In the genomic region with DNA sequence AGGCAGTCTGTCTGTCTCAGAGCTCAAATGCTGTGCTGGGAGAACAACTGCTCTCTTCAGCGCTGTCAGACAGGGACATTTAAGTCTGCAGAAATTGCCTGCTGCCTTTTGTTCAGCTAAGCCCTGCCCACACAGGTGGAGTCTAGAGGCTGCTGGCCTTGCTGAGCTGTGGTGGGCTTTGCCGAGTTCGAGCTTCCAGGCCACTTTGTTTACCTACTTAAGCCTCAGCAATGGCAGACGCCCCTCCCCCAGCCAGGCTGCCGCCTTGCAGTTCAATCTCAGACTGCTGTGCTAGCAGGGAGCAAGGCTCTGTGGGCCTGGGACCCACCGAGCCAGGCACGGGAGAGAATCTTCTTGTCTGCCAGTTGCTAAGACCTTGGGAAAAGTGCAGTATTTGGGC, we compare ENCODE assay signal across 32 cellular contexts.
"Had no signal": no experiment of that assay in that cellular context is flagged by ENCODE, and none has a peak within 500 bp of the region (broad histone marks: within the 10 kb centered on the region; RNA-seq: fewer than 3 reads in every experiment).

No MANE protein-coding gene starts in this region.

- DNase-seq: activated CD4-positive, alpha-beta memory T cell treated with anti-CD3 and anti-CD28 coated beads, Interleukin-2, amount 10 ng/mL, durations not matched to agents 7 days and 5 days; activated CD4-positive, alpha-beta T cell treated with anti-CD3 and anti-CD28 coated beads for 1 hour; activated CD4-positive, alpha-beta T cell treated with anti-CD3 and anti-CD28 coated beads for 4 hours; activated CD4-positive, alpha-beta T cell treated with anti-CD3 and anti-CD28 coated beads, Interleukin-2, amount 10 ng/mL, durations not matched to agents 7 days and 5 days; activated CD4-positive, alpha-beta T cell treated with anti-CD3 and anti-CD28 coated beads, Interleukin-2, amount 50 U/mL, for 4 hours; activated CD8-positive, alpha-beta memory T cell treated with anti-CD3 and anti-CD28 coated beads, Interleukin-2, amount 50 U/mL, for 48 hours; activated gamma-delta T cell; activated naive CD4-positive, alpha-beta T cell; activated naive CD4-positive, alpha-beta T cell treated with anti-CD3 and anti-CD28 coated beads, Interleukin-2, amount 10 ng/mL, durations not matched to agents 7 days and 5 days; activated naive CD8-positive, alpha-beta T cell treated with anti-CD3 and anti-CD28 coated beads, Interleukin-2, amount 10 ng/mL, durations not matched to agents 7 days and 5 days; activated T-cell treated with anti-CD3 and anti-CD28 coated beads for 4 hours; activated T-cell treated with anti-CD3 and anti-CD28 coated beads, Interleukin-2, amount 50 U/mL, for 24 hours; activated T-cell treated with anti-CD3 and anti-CD28 coated beads, Interleukin-2, amount 50 U/mL, for 72 hours; central memory CD4-positive, alpha-beta T cell; cerebellar nuclear complex; cortex of kidney; dermis blood vessel endothelial cell; effector CD4-positive, alpha-beta T cell; effector memory CD8-positive, alpha-beta T cell; erythroblast; foreskin keratinocyte; gastrocnemius medialis; glutamatergic neuron; heart left ventricle; T-helper 2 cell had no signal

- H3K4me3 Mint-ChIP-seq: activated CD4-positive, alpha-beta memory T cell treated with anti-CD3 and anti-CD28 coated beads, Interleukin-2, amount 10 ng/mL, durations not matched to agents 7 days and 5 days; activated CD4-positive, alpha-beta T cell treated with anti-CD3 and anti-CD28 coated beads, Interleukin-2, amount 10 ng/mL, durations not matched to agents 7 days and 5 days; activated naive CD4-positive, alpha-beta T cell treated with anti-CD3 and anti-CD28 coated beads, Interleukin-2, amount 10 ng/mL, durations not matched to agents 7 days and 5 days; activated naive CD8-positive, alpha-beta T cell treated with anti-CD3 and anti-CD28 coated beads, Interleukin-2, amount 10 ng/mL, durations not matched to agents 7 days and 5 days; activated T-cell treated with anti-CD3 and anti-CD28 coated beads, Interleukin-2, amount 50 U/mL, for 24 hours; activated T-cell treated with anti-CD3 and anti-CD28 coated beads, Interleukin-2, amount 50 U/mL, for 72 hours; brain; effector memory CD8-positive, alpha-beta T cell; WTC11 had no signal

- ATAC-seq: activated naive CD4-positive, alpha-beta T cell treated with anti-CD3 and anti-CD28 coated beads, Interleukin-2, amount 50 U/mL, for 72 hours; activated T-cell treated with anti-CD3 and anti-CD28 coated beads, Interleukin-2, amount 50 U/mL, for 72 hours; effector memory CD8-positive, alpha-beta T cell; foreskin keratinocyte; gastrocnemius medialis; heart left ventricle; WTC11 had no signal

- H3K36me3 Mint-ChIP-seq: activated naive CD4-positive, alpha-beta T cell treated with anti-CD3 and anti-CD28 coated beads, Interleukin-2, amount 10 ng/mL, durations not matched to agents 7 days and 5 days had no signal

- H3K9me3 ChIP-seq: ascending aorta, breast epithelium, esophagus muscularis mucosa, gastrocnemius medialis had no signal

- H3K27ac ChIP-seq: ascending aorta, breast epithelium, cardiac muscle cell, esophagus muscularis mucosa, foreskin keratinocyte, gastrocnemius medialis, heart left ventricle had no signal

- H3K4me3 ChIP-seq: ascending aorta, breast epithelium, cardiac muscle cell, esophagus muscularis mucosa, gastrocnemius medialis, heart left ventricle had no signal

- H3K27me3 ChIP-seq: ascending aorta, breast epithelium, cardiac muscle cell, esophagus muscularis mucosa, foreskin keratinocyte, gastrocnemius medialis, heart left ventricle had no signal

- H3K9me3 Mint-ChIP-seq: activated naive CD4-positive, alpha-beta T cell treated with anti-CD3 and anti-CD28 coated beads, Interleukin-2, amount 10 ng/mL, durations not matched to agents 7 days and 5 days; activated naive CD4-positive, alpha-beta T cell treated with anti-CD3 and anti-CD28 coated beads, Interleukin-2, amount 50 U/mL, for 72 hours; activated T-cell treated with anti-CD3 and anti-CD28 coated beads, Interleukin-2, amount 50 U/mL, for 24 hours; effector memory CD8-positive, alpha-beta T cell had no signal

- H3K36me3 ChIP-seq: breast epithelium had no signal

- H3K4me1 Mint-ChIP-seq: activated CD4-positive, alpha-beta memory T cell treated with anti-CD3 and anti-CD28 coated beads, Interleukin-2, amount 10 ng/mL, durations not matched to agents 7 days and 5 days; activated CD4-positive, alpha-beta T cell treated with anti-CD3 and anti-CD28 coated beads, Interleukin-2, amount 10 ng/mL, durations not matched to agents 7 days and 5 days; activated naive CD4-positive, alpha-beta T cell treated with anti-CD3 and anti-CD28 coated beads, Interleukin-2, amount 10 ng/mL, durations not matched to agents 7 days and 5 days; activated naive CD8-positive, alpha-beta T cell treated with anti-CD3 and anti-CD28 coated beads, Interleukin-2, amount 10 ng/mL, durations not matched to agents 7 days and 5 days; brain; WTC11 had no signal

- H3K4me1 ChIP-seq: ascending aorta, breast epithelium, esophagus muscularis mucosa, foreskin keratinocyte, gastrocnemius medialis, heart left ventricle had no signal

- H3K27me3 Mint-ChIP-seq: activated CD4-positive, alpha-beta memory T cell treated with anti-CD3 and anti-CD28 coated beads, Interleukin-2, amount 10 ng/mL, durations not matched to agents 7 days and 5 days; activated CD4-positive, alpha-beta T cell treated with anti-CD3 and anti-CD28 coated beads, Interleukin-2, amount 10 ng/mL, durations not matched to agents 7 days and 5 days; activated naive CD4-positive, alpha-beta T cell treated with anti-CD3 and anti-CD28 coated beads, Interleukin-2, amount 10 ng/mL, durations not matched to agents 7 days and 5 days; activated naive CD8-positive, alpha-beta T cell treated with anti-CD3 and anti-CD28 coated beads, Interleukin-2, amount 10 ng/mL, durations not matched to agents 7 days and 5 days; activated T-cell treated with anti-CD3 and anti-CD28 coated beads, Interleukin-2, amount 50 U/mL, for 24 hours; brain; effector memory CD8-positive, alpha-beta T cell had no signal

- H3K27ac Mint-ChIP-seq: activated CD4-positive, alpha-beta memory T cell treated with anti-CD3 and anti-CD28 coated beads, Interleukin-2, amount 10 ng/mL, durations not matched to agents 7 days and 5 days; activated CD4-positive, alpha-beta T cell treated with anti-CD3 and anti-CD28 coated beads, Interleukin-2, amount 10 ng/mL, durations not matched to agents 7 days and 5 days; activated naive CD4-positive, alpha-beta T cell treated with anti-CD3 and anti-CD28 coated beads, Interleukin-2, amount 10 ng/mL, durations not matched to agents 7 days and 5 days; activated naive CD4-positive, alpha-beta T cell treated with anti-CD3 and anti-CD28 coated beads, Interleukin-2, amount 50 U/mL, for 72 hours; activated naive CD8-positive, alpha-beta T cell treated with anti-CD3 and anti-CD28 coated beads, Interleukin-2, amount 10 ng/mL, durations not matched to agents 7 days and 5 days; activated T-cell treated with anti-CD3 and anti-CD28 coated beads, Interleukin-2, amount 50 U/mL, for 24 hours; activated T-cell treated with anti-CD3 and anti-CD28 coated beads, Interleukin-2, amount 50 U/mL, for 72 hours; brain; effector memory CD8-positive, alpha-beta T cell; WTC11 had no signal
